19 cellular contexts compared by ENCODE assay signal in genomic region chr18:59518705-59519104, GRCh38.
DNase-seq lines count a peak whose midpoint lies in the region; ATAC-seq and TF ChIP-seq lines count a peak whose summit lies in the region.
"Had no signal": no experiment of that assay in that cellular context is flagged by ENCODE, and none has a peak within 500 bp of the region (broad histone marks: within the 10 kb centered on the region; RNA-seq: fewer than 3 reads in every experiment).

No MANE protein-coding gene starts in this region.

- H3K4me3 Mint-ChIP-seq in mesothelial cell of epicardium = no peak overlapping the region
- no peak overlapping the region for H3K4me3 Mint-ChIP-seq in type B pancreatic cell
- H3K4me3 Mint-ChIP-seq: CD14-positive monocyte; CD4-positive, alpha-beta memory T cell; HFFc6 had no signal

- H3K36me3 Mint-ChIP-seq in mesothelial cell of epicardium (peaks cover 2% of the 10 kb centered on the region), type B pancreatic cell (peaks cover 4% of the 10 kb centered on the region)
- H3K36me3 Mint-ChIP-seq: CD14-positive monocyte; CD4-positive, alpha-beta memory T cell had no signal

- TF ChIP-seq CTCF in mesothelial cell of epicardium (IDR thresholded peaks at IDR 0.05; ENCODE audit: unreplicated experiment) = no peak
- no peak for TF ChIP-seq CTCF in type B pancreatic cell (conservative IDR thresholded peaks at IDR 0.05)

- peak; percentile 56 for DNase-seq in EL
- DNase-seq in M059J (ENCODE audit: low read depth) = peak; percentile 54
- no peak for DNase-seq in mesothelial cell of epicardium (ENCODE audit: low spot score in 2 of 2, unreplicated experiment in 2 of 2)
- no peak for DNase-seq in type B pancreatic cell (ENCODE audit: extremely low spot score, unreplicated experiment)
- no peak for DNase-seq in AG08395 (ENCODE audit: low spot score)
- DNase-seq: ACHN; AML-193; CD4-positive, alpha-beta memory T cell; DMS153; DMS79; GDM1; GOT3; H7; HFFc6; IMR-90 had no signal

- no peaks in the 10 kb centered on the region for H3K27me3 Mint-ChIP-seq in mesothelial cell of epicardium (ENCODE audit: low read depth)
- H3K27me3 Mint-ChIP-seq in type B pancreatic cell = no peaks in the 10 kb centered on the region

- H3K9me3 Mint-ChIP-seq in mesothelial cell of epicardium (no peaks in the 10 kb centered on the region), type B pancreatic cell (no peaks in the 10 kb centered on the region)
- H3K9me3 Mint-ChIP-seq: HFFc6 had no signal

- H3K27ac Mint-ChIP-seq in mesothelial cell of epicardium = peak overlapping the region; percentile 12
- H3K27ac Mint-ChIP-seq in type B pancreatic cell = no peak overlapping the region
- H3K27ac Mint-ChIP-seq: CD14-positive monocyte; CD4-positive, alpha-beta memory T cell; HFFc6 had no signal

- no peak for ATAC-seq in HG02870 (IDR thresholded peaks at IDR 0.05; ENCODE audit: unreplicated experiment)
- ATAC-seq: HCT116, K562 had no signal

- H3K4me1 Mint-ChIP-seq in mesothelial cell of epicardium (peaks cover 36% of the 10 kb centered on the region), type B pancreatic cell (ENCODE audit: unreplicated experiment) (peaks cover 36% of the 10 kb centered on the region)
- H3K4me1 Mint-ChIP-seq: CD14-positive monocyte; CD4-positive, alpha-beta memory T cell had no signal

Comparison
In these comparisons a context has a peak if more than half of its experiments do, and no peak if none do; other contexts are left out.
1. DNase-seq: peak in EL (single experiment) and M059J (single experiment); none in mesothelial cell of epicardium (0 of 2), type B pancreatic cell (single experiment) and AG08395 (single experiment).